17 cellular contexts compared by ENCODE assay signal in genomic region chr5:95080026-95080425, GRCh38.
A peak's percentile ranks its signal among the peaks of the same experiment; 100 is the strongest.
DNase-seq lines count a peak whose midpoint lies in the region; ATAC-seq and TF ChIP-seq lines count a peak whose summit lies in the region.
"Had no signal": no experiment of that assay in that cellular context is flagged by ENCODE, and none has a peak within 500 bp of the region (broad histone marks: within the 10 kb centered on the region; RNA-seq: fewer than 3 reads in every experiment).

No MANE protein-coding gene starts in this region.

- TF ChIP-seq CTCF in GM06990 (IDR thresholded peaks at IDR 0.05; ENCODE audit: insufficient read depth, low read length, poor library complexity, severe bottlenecking) (no peak), sigmoid colon (IDR thresholded peaks at IDR 0.05) (no peak)

- CTCF ChIA-PET in T-cell (lab: Charles Lee) = no interaction called here

- no peaks in the 10 kb centered on the region for H3K4me1 ChIP-seq in sigmoid colon

- H3K9me3 ChIP-seq in sigmoid colon = no peaks in the 10 kb centered on the region

- intact Hi-C loops in sigmoid colon (cut with DNase I) = no loop called here

- H3K27me3 ChIP-seq in GM06990 (replicated peaks; ENCODE audit: control insufficient read depth, insufficient read depth, low read length) (no peaks in the 10 kb centered on the region), sigmoid colon (no peaks in the 10 kb centered on the region)

- no peak overlapping the region for H3K27ac ChIP-seq in sigmoid colon

- H3K4me3 Mint-ChIP-seq in T-cell = peak overlapping the region in 1 of 3 donors; percentile 70
- H3K4me3 Mint-ChIP-seq: activated naive CD4-positive, alpha-beta T cell treated with anti-CD3 and anti-CD28 coated beads for 36 hours had no signal

- no peak for TF ChIP-seq POLR2A in sigmoid colon (IDR thresholded peaks at IDR 0.05)

- H3K9me3 Mint-ChIP-seq in T-cell = no peaks in the 10 kb centered on the region
- H3K9me3 Mint-ChIP-seq: activated naive CD4-positive, alpha-beta T cell treated with anti-CD3 and anti-CD28 coated beads for 36 hours had no signal

- H3K27ac Mint-ChIP-seq in T-cell = no peak overlapping the region
- H3K27ac Mint-ChIP-seq: activated naive CD4-positive, alpha-beta T cell treated with anti-CD3 and anti-CD28 coated beads for 36 hours had no signal

- TF ChIP-seq EP300 in sigmoid colon (IDR thresholded peaks at IDR 0.05) = no peak

- H3K4me1 Mint-ChIP-seq in T-cell = peaks cover 8 to 21% (median 19%) of the 10 kb centered on the region in 3 donors

- no peaks in the 10 kb centered on the region for H3K36me3 ChIP-seq in GM06990 (ENCODE audit: control insufficient read depth, insufficient read depth, low read length)
- no peaks in the 10 kb centered on the region for H3K36me3 ChIP-seq in sigmoid colon

- POLR2A ChIA-PET in T-cell (lab: Charles Lee) = interaction anchor here in 1 of 2 donors (0.5 kb wide), 1 partner anchor 56 kb away, joined by 3 read pairs; no protein-coding TSS in a partner anchor

- no peaks in the 10 kb centered on the region for H3K27me3 Mint-ChIP-seq in T-cell

- peak overlapping the region; percentile 54 for H3K4me3 ChIP-seq in GM06990 (replicated peaks; ENCODE audit: low read depth, low read length)
- peak overlapping the region in 3 of 4 donors; percentile 24 to 40 (median 33) for H3K4me3 ChIP-seq in sigmoid colon

- no peak for ATAC-seq in T-cell (replicated peaks in 1 of 4)
- no peak for ATAC-seq in HG03039 (IDR thresholded peaks at IDR 0.05; ENCODE audit: unreplicated experiment)
- ATAC-seq in HG02981 (IDR thresholded peaks at IDR 0.05; ENCODE audit: unreplicated experiment) = no peak
- ATAC-seq: HCT116 had no signal

- no peaks in the 10 kb centered on the region for H3K36me3 Mint-ChIP-seq in T-cell

- DNase-seq in GM06990 (ENCODE audit: extremely low read depth, insufficient read length) (no peak), RPMI7951 (ENCODE audit: low read depth) (peak; percentile 4), fibroblast of gingiva (ENCODE audit: low read depth) (peak; percentile 24), sigmoid colon (no peak), T-cell (no peak)
- DNase-seq in stimulated activated CD4-positive, alpha-beta T cell treated with anti-CD3 and anti-CD28 coated beads, Interleukin-15, amount 100 ng/mL, for 24 hours = no peak
- DNase-seq: activated naive CD4-positive, alpha-beta T cell treated with anti-CD3 and anti-CD28 coated beads for 36 hours; hypothalamus; mesendoderm; NCI-H1417 treated with DMSO at 0.1 percent for 48 hours; NCI-H524; SIG-M5; stimulated activated CD4-positive, alpha-beta T cell treated with anti-CD3 and anti-CD28 coated beads, Interleukin-4, amount 100 ng/mL, for 4 hours; stimulated activated naive CD4-positive, alpha-beta T cell treated with Interleukin-2 at 50 U/mL for 16 hours had no signal

Comparison
In these comparisons a context has a peak if more than half of its experiments do, and no peak if none do; other contexts are left out.
1. DNase-seq: peak in RPMI7951 (single experiment) and fibroblast of gingiva (single experiment); none in GM06990 (single experiment), sigmoid colon (single experiment), stimulated activated CD4-positive, alpha-beta T cell treated with anti-CD3 and anti-CD28 coated beads, Interleukin-15, amount 100 ng/mL, for 24 hours (single experiment) and T-cell (0 of 34).